ENCODE assay signal across 1 cellular context in the genomic region with DNA sequence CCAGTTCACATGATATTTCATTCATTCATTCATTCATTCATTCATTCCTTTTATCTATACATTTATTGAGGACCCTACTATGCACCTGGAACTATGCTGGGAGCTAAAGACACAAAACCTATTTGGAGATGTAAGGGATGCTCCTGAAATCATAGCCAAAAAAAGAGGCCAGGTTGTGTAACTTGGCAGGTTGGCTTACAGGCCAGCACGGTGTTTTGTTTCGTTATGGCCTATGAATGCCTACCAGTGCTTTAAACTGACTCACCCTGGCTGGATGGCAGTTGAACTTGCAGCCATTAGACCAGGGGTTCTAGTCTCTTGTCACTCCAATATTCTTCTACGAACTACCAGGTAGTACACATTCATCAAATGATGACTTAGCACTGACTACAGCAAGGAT.
TF ChIP-seq lines count a peak whose summit lies in the region.

No MANE protein-coding gene starts in this region.

TF ChIP-seq in GM23338, 12 proteins besides CTCF, POLR2A, EP300 and RAD21 (continued from another document):
- TF ChIP-seq ZNF462 (CRISPR knock-in tag; IDR thresholded peaks at IDR 0.05) (no peak), CREB1 (CRISPR knock-in tag; IDR thresholded peaks at IDR 0.05; ENCODE audit: low read depth) (no peak), ZNF331 (CRISPR knock-in tag; IDR thresholded peaks at IDR 0.05; ENCODE audit: low read depth) (no peak), EZH2phosphoT487 (IDR thresholded peaks at IDR 0.05; ENCODE audit: unreplicated experiment) (no peak), POLR2AphosphoS5 (IDR thresholded peaks at IDR 0.05; ENCODE audit: low read depth) (no peak), EZH2 (IDR thresholded peaks at IDR 0.05; ENCODE audit: low read depth, unreplicated experiment) (no peak), NANOG (IDR thresholded peaks at IDR 0.05; ENCODE audit: borderline replicate concordance) (no peak), JUNB (IDR thresholded peaks at IDR 0.05; ENCODE audit: unreplicated experiment) (no peak)
- TF ChIP-seq, protein P1, sequence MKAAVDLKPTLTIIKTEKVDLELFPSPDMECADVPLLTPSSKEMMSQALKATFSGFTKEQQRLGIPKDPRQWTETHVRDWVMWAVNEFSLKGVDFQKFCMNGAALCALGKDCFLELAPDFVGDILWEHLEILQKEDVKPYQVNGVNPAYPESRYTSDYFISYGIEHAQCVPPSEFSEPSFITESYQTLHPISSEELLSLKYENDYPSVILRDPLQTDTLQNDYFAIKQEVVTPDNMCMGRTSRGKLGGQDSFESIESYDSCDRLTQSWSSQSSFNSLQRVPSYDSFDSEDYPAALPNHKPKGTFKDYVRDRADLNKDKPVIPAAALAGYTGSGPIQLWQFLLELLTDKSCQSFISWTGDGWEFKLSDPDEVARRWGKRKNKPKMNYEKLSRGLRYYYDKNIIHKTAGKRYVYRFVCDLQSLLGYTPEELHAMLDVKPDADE (IDR thresholded peaks at IDR 0.05): no peak
